21 cellular contexts compared by ENCODE assay signal in the genomic region with DNA sequence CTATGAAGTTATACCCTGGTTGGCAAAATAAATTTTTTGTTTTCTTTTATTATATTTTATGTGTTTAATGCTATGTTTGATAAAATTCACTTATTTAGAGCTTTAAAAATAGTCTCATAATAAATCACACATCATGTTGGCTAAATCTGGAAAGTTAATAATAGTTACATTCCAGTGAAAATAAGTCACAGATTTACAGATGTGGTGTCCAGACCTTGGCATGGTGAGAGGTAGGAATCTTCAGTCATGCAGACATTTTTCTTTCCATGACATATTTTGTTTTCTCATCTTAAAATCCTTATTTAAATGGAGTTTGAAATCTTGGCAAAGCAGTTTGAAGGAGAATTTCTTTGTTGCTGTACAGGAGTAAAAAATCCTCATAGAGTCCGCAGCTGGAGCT. TPM values are rescaled to one million over a fixed set of nuclear protein-coding genes. Genes with fewer than 3 reads are reported as not detected.
A peak's percentile ranks its signal among the peaks of the same experiment; 100 is the strongest.
DNase-seq lines count a peak whose midpoint lies in the region; ATAC-seq and TF ChIP-seq lines count a peak whose summit lies in the region.
"Had no signal": no experiment of that assay in that cellular context is flagged by ENCODE, and none has a peak within 500 bp of the region (broad histone marks: within the 10 kb centered on the region; RNA-seq: fewer than 3 reads in every experiment).

No MANE protein-coding gene starts in this region.

- no peaks in the 10 kb centered on the region for H3K9me3 ChIP-seq in gastroesophageal sphincter
- no peaks in the 10 kb centered on the region for H3K9me3 ChIP-seq in thoracic aorta
- H3K9me3 ChIP-seq: left lung, mucosa of descending colon had no signal

- 19 to 25% methylated on average over 1 of the region's 1 CpG for WGBS in gastroesophageal sphincter (ENCODE audit: low coverage in 1 of 2), 2 donors

- no peaks in the 10 kb centered on the region for H3K27me3 ChIP-seq in gastroesophageal sphincter
- H3K27me3 ChIP-seq in thoracic aorta (replicated peaks; ENCODE audit: insufficient read depth): no peaks in the 10 kb centered on the region
- H3K27me3 ChIP-seq: brain microvascular endothelial cell, left lung had no signal

- TF ChIP-seq CTCF in astrocyte of the cerebellum (IDR thresholded peaks at IDR 0.05; ENCODE audit: low read depth, low read length, missing control alignments) (no peak), gastroesophageal sphincter (IDR thresholded peaks at IDR 0.05) (no peak), thoracic aorta (IDR thresholded peaks at IDR 0.05) (no peak), coronary artery (IDR thresholded peaks at IDR 0.05) (no peak)

- TF ChIP-seq POLR2A in gastroesophageal sphincter (IDR thresholded peaks at IDR 0.05): no peak

- ATAC-seq in gastroesophageal sphincter: no peak
- ATAC-seq in thoracic aorta (ENCODE audit: insufficient number of reproducible peaks, low FRiP score, low read depth): no peak
- ATAC-seq: esophagus mucosa, left lung, mucosa of descending colon had no signal

- H3K27ac ChIP-seq in gastroesophageal sphincter (peak overlapping the region; percentile 43 to 78 (median 67)), thoracic aorta (peak overlapping the region; percentile 42 to 76), coronary artery (peak overlapping the region in 1 of 2 donors; percentile 68)
- H3K27ac ChIP-seq: brain microvascular endothelial cell, C4-2B, left lung, parathyroid adenoma, SK-N-MC had no signal

- in situ Hi-C loops in astrocyte of the cerebellum (cut with HindIII; ENCODE audit: low sequenced_read_pairs): no loop called here

- H3K4me3 ChIP-seq in astrocyte of the cerebellum (ENCODE audit: low read depth, low read length) (no peak overlapping the region), gastroesophageal sphincter (no peak overlapping the region), thoracic aorta (peak overlapping the region; percentile 34), coronary artery (no peak overlapping the region)
- H3K4me3 ChIP-seq: left lung, mucosa of descending colon, SK-N-MC had no signal

- no peak for TF ChIP-seq EP300 in gastroesophageal sphincter (IDR thresholded peaks at IDR 0.05)

- peaks cover 0 to 21% (median 4%) of the 10 kb centered on the region in 3 donors for H3K4me1 ChIP-seq in gastroesophageal sphincter
- H3K4me1 ChIP-seq in thoracic aorta (ENCODE audit: control insufficient read depth in 1 of 2, low read depth in 2 of 2): peaks cover 11 to 26% of the 10 kb centered on the region in 2 donors
- H3K4me1 ChIP-seq: left lung, parathyroid adenoma had no signal

- peak; percentile 81 for DNase-seq in GM03348 (ENCODE audit: low spot score)
- peak; percentile 11 for DNase-seq in astrocyte of the cerebellum (ENCODE audit: low read depth)
- no peak for DNase-seq in thoracic aorta (ENCODE audit: low spot score)
- DNase-seq in activated effector memory CD4-positive, alpha-beta T cell treated with Interleukin-2 at 50 U/mL for 16 hours: no peak
- DNase-seq in SIG-M5 treated with dmso at 0.1 percent for 504 hours (lab: John Stamatoyannopoulos, UW; ENCODE audit: unreplicated experiment): no peak
- no peak for DNase-seq in coronary artery (ENCODE audit: low spot score)
- DNase-seq: activated naive CD4-positive, alpha-beta T cell; brain microvascular endothelial cell; KBM-7; left lung; mucosa of descending colon; NCI-H1105 treated with DMSO at 0.1 percent for 48 hours; NCI-H2171; NCI-H748 treated with DMSO at 0.1 percent for 48 hours; stimulated activated CD4-positive, alpha-beta T cell treated with anti-CD3 and anti-CD28 coated beads, Interleukin-2, amount 100 ng/mL, for 48 hours; substantia nigra had no signal

- H3K36me3 ChIP-seq in gastroesophageal sphincter (peaks cover 0 to 50% of the 10 kb centered on the region in 2 donors), thoracic aorta (no peaks in the 10 kb centered on the region)
- H3K36me3 ChIP-seq: brain microvascular endothelial cell had no signal

RNA-seq across cellular contexts. Expression of a gene that starts 48.1 kb away (rescaled TPM):
- total RNA-seq in gastroesophageal sphincter (10 to 100 TPM; 28.4 to 62.0 (median 44.6) TPM), thoracic aorta (10 to 100 TPM; 29.6 to 54.9 TPM)

RNA-seq across cellular contexts. Expression of a gene that starts 50.4 kb away (rescaled TPM):
- total RNA-seq in gastroesophageal sphincter (100 to 1,000 TPM in 1 of 4 donors, 10 to 100 TPM in 3; 37.8 to 103 (median 57.5) TPM), thoracic aorta (100 to 1,000 TPM in 1 of 2 donors, 10 to 100 TPM in 1; 55.2 to 109 TPM)

Comparison
In these comparisons a context has a peak if more than half of its experiments do, and no peak if none do; other contexts are left out.
1. DNase-seq: peak in GM03348 (single experiment) and astrocyte of the cerebellum (single experiment); none in thoracic aorta (single experiment), activated effector memory CD4-positive, alpha-beta T cell treated with Interleukin-2 at 50 U/mL for 16 hours (single experiment), SIG-M5 treated with dmso at 0.1 percent for 504 hours (single experiment) and coronary artery (single experiment).